Comparison of ENCODE assay signal across 8 cellular contexts in genomic region chr20:49323622-49324238, GRCh38. TPM values are rescaled to one million over a fixed set of nuclear protein-coding genes. Genes with fewer than 3 reads are reported as not detected.
DNase-seq lines count a peak whose midpoint lies in the region; ATAC-seq and TF ChIP-seq lines count a peak whose summit lies in the region.

No MANE protein-coding gene starts in this region.

- H3K27me3 Mint-ChIP-seq in activated CD8-positive, alpha-beta T cell treated with anti-CD3 and anti-CD28 coated beads for 36 hours = peaks cover 28% of the 10 kb centered on the region

- H3K4me1 Mint-ChIP-seq in activated CD8-positive, alpha-beta T cell treated with anti-CD3 and anti-CD28 coated beads for 36 hours (ENCODE audit: low read depth) = peaks cover 26% of the 10 kb centered on the region

- H3K4me3 ChIP-seq in foreskin fibroblast (ENCODE audit: low read depth in 1 of 2, low read length in 2 of 2) = no peak overlapping the region

- intact Hi-C loops in activated CD8-positive, alpha-beta T cell treated with anti-CD3 and anti-CD28 coated beads for 36 hours (cut with micrococcal nuclease) = no loop called here

- peak overlapping the region; percentile 57 for H3K27ac Mint-ChIP-seq in activated CD8-positive, alpha-beta T cell treated with anti-CD3 and anti-CD28 coated beads for 36 hours

- H3K9me3 Mint-ChIP-seq in activated CD8-positive, alpha-beta T cell treated with anti-CD3 and anti-CD28 coated beads for 36 hours = no peaks in the 10 kb centered on the region

- peak; percentile 87 for ATAC-seq in activated CD8-positive, alpha-beta T cell treated with anti-CD3 and anti-CD28 coated beads for 36 hours
- ATAC-seq in GM18858 (IDR thresholded peaks at IDR 0.05; ENCODE audit: unreplicated experiment) (no peak), GM21447 (IDR thresholded peaks at IDR 0.05; ENCODE audit: unreplicated experiment) (no peak)

- H3K36me3 Mint-ChIP-seq in activated CD8-positive, alpha-beta T cell treated with anti-CD3 and anti-CD28 coated beads for 36 hours (ENCODE audit: low read depth) = no peaks in the 10 kb centered on the region

- TF ChIP-seq CTCF in activated CD8-positive, alpha-beta T cell treated with anti-CD3 and anti-CD28 coated beads for 36 hours (IDR thresholded peaks at IDR 0.05) = peak; percentile 29
- peak; percentile 39 for TF ChIP-seq CTCF in foreskin fibroblast (IDR thresholded peaks at IDR 0.05; ENCODE audit: low read depth, low read length)

- POLR2A ChIA-PET in activated CD8-positive, alpha-beta T cell treated with anti-CD3 and anti-CD28 coated beads for 36 hours (lab: Charles Lee) = interaction anchor here (0.7 to 1.7 kb wide), 3 partner anchors 10 to 42 kb away, joined by 3 to 5 read pairs (median 5); no protein-coding TSS in a partner anchor

- CTCF ChIA-PET in activated CD8-positive, alpha-beta T cell treated with anti-CD3 and anti-CD28 coated beads for 36 hours (lab: Charles Lee) = interaction anchor here (0.7 to 1.0 kb wide), 3 partner anchors 9 to 41 kb away, joined by 3 read pairs; no protein-coding TSS in a partner anchor

- DNase-seq in stimulated activated CD4-positive, alpha-beta T cell treated with anti-CD3 and anti-CD28 coated beads, Interleukin-15, amount 100 ng/mL, for 24 hours = peak; percentile 30
- no peak for DNase-seq in stimulated activated CD4-positive, alpha-beta T cell treated with anti-CD3 and anti-CD28 coated beads, Interleukin-4, amount 100 ng/mL, for 1 hour
- DNase-seq in NCI-H1417 (lab: John Stamatoyannopoulos, UW) (peak in 2 of 3 experiments; percentile 40 to 75), foreskin fibroblast (peak; percentile 46 to 72), smooth muscle cell of the brain vasculature (ENCODE audit: low read depth, low spot score) (peak; percentile 37)
- peak; percentile 37 for DNase-seq in activated CD8-positive, alpha-beta T cell treated with anti-CD3 and anti-CD28 coated beads for 36 hours

- H3K4me3 Mint-ChIP-seq in activated CD8-positive, alpha-beta T cell treated with anti-CD3 and anti-CD28 coated beads for 36 hours = no peak overlapping the region

RNA-seq across cellular contexts. Expression of gene ZNFX1, which starts 45.9 kb away (rescaled TPM):
- total RNA-seq in activated CD8-positive, alpha-beta T cell treated with anti-CD3 and anti-CD28 coated beads for 36 hours = 10 to 100 TPM; 27.4 to 27.7 TPM
